Comparison of ENCODE assay signal across 18 cellular contexts in genomic region chr12:91222746-91223145, GRCh38. TPM values are rescaled to one million over a fixed set of nuclear protein-coding genes. Genes with fewer than 3 reads are reported as not detected.
A peak's percentile ranks its signal among the peaks of the same experiment; 100 is the strongest.
DNase-seq lines count a peak whose midpoint lies in the region; ATAC-seq and TF ChIP-seq lines count a peak whose summit lies in the region.
"Had no signal": no experiment of that assay in that cellular context is flagged by ENCODE, and none has a peak within 500 bp of the region (broad histone marks: within the 10 kb centered on the region; RNA-seq: fewer than 3 reads in every experiment).

No MANE protein-coding gene starts in this region.

- H3K4me3 Mint-ChIP-seq in activated T-helper 17 cell treated with anti-CD3 and anti-CD28 coated beads, Interleukin-2, amount 50 U/mL, for 72 hours: no peak overlapping the region
- H3K4me3 Mint-ChIP-seq: activated CD4-positive, alpha-beta T cell treated with anti-CD3 and anti-CD28 coated beads, Interleukin-2, amount 10 ng/mL, durations not matched to agents 7 days and 5 days; activated naive CD8-positive, alpha-beta T cell treated with anti-CD3 and anti-CD28 coated beads, Interleukin-2, amount 50 U/mL, for 24 hours; activated T-cell treated with anti-CD3 and anti-CD28 coated beads, Interleukin-2, amount 50 U/mL, for 4 hours; dendritic cell treated with granulocyte-macrophage colony-stimulating factor and Interleukin-4, amounts not matched to agents 40 ng/mL and 50 ng/mL, for 4 days; T-helper 2 cell treated with Interferon-gamma antibody and Interleukin-4, amounts not matched to agents 5 μg/mL and 100 μg/mL, for 36 hours had no signal

- 59% methylated on average over 3 of the region's 3 CpGs for WGBS in right cardiac atrium
- 73% methylated on average over 3 of the region's 3 CpGs for WGBS in suprapubic skin

- ATAC-seq in right cardiac atrium: no peak
- no peak for ATAC-seq in GM19023 (IDR thresholded peaks at IDR 0.05; ENCODE audit: unreplicated experiment)
- ATAC-seq in activated T-helper 17 cell treated with anti-CD3 and anti-CD28 coated beads, Interleukin-2, amount 50 U/mL, for 72 hours (replicated peaks): no peak
- ATAC-seq: activated naive CD8-positive, alpha-beta T cell treated with anti-CD3 and anti-CD28 coated beads, Interleukin-2, amount 50 U/mL, for 24 hours; activated T-cell treated with anti-CD3 and anti-CD28 coated beads, Interleukin-2, amount 50 U/mL, for 4 hours; mucosa of descending colon; pancreas had no signal

- DNase-seq in HT1080 (ENCODE audit: low read depth) (peak; percentile 64), brain microvascular endothelial cell (peak; percentile 31), right cardiac atrium (no peak), suprapubic skin (ENCODE audit: low spot score in 2 of 2) (no peak), NOMO-1 treated with dmso at 0.1 percent for 144 hours (lab: John Stamatoyannopoulos, UW; ENCODE audit: unreplicated experiment) (no peak)
- DNase-seq: activated CD4-positive, alpha-beta T cell treated with anti-CD3 and anti-CD28 coated beads, Interleukin-2, amount 10 ng/mL, durations not matched to agents 7 days and 5 days; activated naive CD8-positive, alpha-beta T cell treated with anti-CD3 and anti-CD28 coated beads, Interleukin-2, amount 50 U/mL, for 24 hours; activated T-cell treated with anti-CD3 and anti-CD28 coated beads, Interleukin-2, amount 50 U/mL, for 4 hours; GDM1; mucosa of descending colon; NCI-H774; pancreas had no signal

- H3K4me1 ChIP-seq in right cardiac atrium (ENCODE audit: control insufficient read depth, insufficient read depth, low read length): no peaks in the 10 kb centered on the region
- peaks cover 5% of the 10 kb centered on the region for H3K4me1 ChIP-seq in suprapubic skin
- H3K4me1 ChIP-seq: pancreas had no signal

- peak overlapping the region; percentile 69 for H3K27ac ChIP-seq in brain microvascular endothelial cell
- peak overlapping the region; percentile 64 for H3K27ac ChIP-seq in right cardiac atrium (ENCODE audit: low read length)
- peak overlapping the region; percentile 68 for H3K27ac ChIP-seq in suprapubic skin
- H3K27ac ChIP-seq: pancreas, RWPE1, thoracic aorta had no signal

- H3K27me3 ChIP-seq in brain microvascular endothelial cell (replicated peaks) (no peaks in the 10 kb centered on the region), right cardiac atrium (ENCODE audit: control insufficient read depth, insufficient read depth) (no peaks in the 10 kb centered on the region), suprapubic skin (no peaks in the 10 kb centered on the region)
- H3K27me3 ChIP-seq: pancreas had no signal

- H3K36me3 ChIP-seq in brain microvascular endothelial cell (replicated peaks) (no peaks in the 10 kb centered on the region), suprapubic skin (no peaks in the 10 kb centered on the region)
- H3K36me3 ChIP-seq: pancreas, thoracic aorta had no signal

- H3K9me3 ChIP-seq in right cardiac atrium (ENCODE audit: control insufficient read depth, low read length) (no peaks in the 10 kb centered on the region), suprapubic skin (no peaks in the 10 kb centered on the region)
- H3K9me3 ChIP-seq: mucosa of descending colon, pancreas, thoracic aorta had no signal

- TF ChIP-seq CTCF in brain microvascular endothelial cell (IDR thresholded peaks at IDR 0.05; ENCODE audit: low read depth, low read length, missing control alignments) (no peak), suprapubic skin (IDR thresholded peaks at IDR 0.05) (no peak)

- no peak for TF ChIP-seq POLR2A in suprapubic skin (IDR thresholded peaks at IDR 0.05)

- H3K4me1 Mint-ChIP-seq in activated T-helper 17 cell treated with anti-CD3 and anti-CD28 coated beads, Interleukin-2, amount 50 U/mL, for 72 hours: no peaks in the 10 kb centered on the region
- H3K4me1 Mint-ChIP-seq: activated CD4-positive, alpha-beta T cell treated with anti-CD3 and anti-CD28 coated beads, Interleukin-2, amount 10 ng/mL, durations not matched to agents 7 days and 5 days; activated naive CD8-positive, alpha-beta T cell treated with anti-CD3 and anti-CD28 coated beads, Interleukin-2, amount 50 U/mL, for 24 hours had no signal

- intact Hi-C loops in right cardiac atrium (cut with DNase I): no loop called here

- no peak for TF ChIP-seq EP300 in suprapubic skin (IDR thresholded peaks at IDR 0.05)

- in situ Hi-C loops in brain microvascular endothelial cell (cut with HindIII; ENCODE audit: low pct_ligation_motif_present, low sequenced_read_pairs): no loop called here

- no peaks in the 10 kb centered on the region for H3K9me3 Mint-ChIP-seq in activated T-helper 17 cell treated with anti-CD3 and anti-CD28 coated beads, Interleukin-2, amount 50 U/mL, for 72 hours
- H3K9me3 Mint-ChIP-seq: activated CD4-positive, alpha-beta T cell treated with anti-CD3 and anti-CD28 coated beads, Interleukin-2, amount 10 ng/mL, durations not matched to agents 7 days and 5 days; activated T-cell treated with anti-CD3 and anti-CD28 coated beads, Interleukin-2, amount 50 U/mL, for 4 hours; dendritic cell treated with granulocyte-macrophage colony-stimulating factor and Interleukin-4, amounts not matched to agents 40 ng/mL and 50 ng/mL, for 4 days; T-helper 2 cell treated with Interferon-gamma antibody and Interleukin-4, amounts not matched to agents 5 μg/mL and 100 μg/mL, for 36 hours had no signal

- H3K4me3 ChIP-seq in brain microvascular endothelial cell (ENCODE audit: low read depth, low read length) (no peak overlapping the region), right cardiac atrium (ENCODE audit: low read length) (no peak overlapping the region), suprapubic skin (no peak overlapping the region)
- H3K4me3 ChIP-seq: mucosa of descending colon, pancreas, thoracic aorta had no signal

- H3K27ac Mint-ChIP-seq in activated T-helper 17 cell treated with anti-CD3 and anti-CD28 coated beads, Interleukin-2, amount 50 U/mL, for 72 hours: no peak overlapping the region
- H3K27ac Mint-ChIP-seq: activated CD4-positive, alpha-beta T cell treated with anti-CD3 and anti-CD28 coated beads, Interleukin-2, amount 10 ng/mL, durations not matched to agents 7 days and 5 days; activated naive CD8-positive, alpha-beta T cell treated with anti-CD3 and anti-CD28 coated beads, Interleukin-2, amount 50 U/mL, for 24 hours; dendritic cell treated with granulocyte-macrophage colony-stimulating factor and Interleukin-4, amounts not matched to agents 40 ng/mL and 50 ng/mL, for 4 days; T-helper 2 cell treated with Interferon-gamma antibody and Interleukin-4, amounts not matched to agents 5 μg/mL and 100 μg/mL, for 36 hours had no signal

- no peaks in the 10 kb centered on the region for H3K36me3 Mint-ChIP-seq in activated T-helper 17 cell treated with anti-CD3 and anti-CD28 coated beads, Interleukin-2, amount 50 U/mL, for 72 hours (ENCODE audit: low read depth)

- peaks cover 3% of the 10 kb centered on the region for H3K27me3 Mint-ChIP-seq in activated T-helper 17 cell treated with anti-CD3 and anti-CD28 coated beads, Interleukin-2, amount 50 U/mL, for 72 hours
- H3K27me3 Mint-ChIP-seq: activated CD4-positive, alpha-beta T cell treated with anti-CD3 and anti-CD28 coated beads, Interleukin-2, amount 10 ng/mL, durations not matched to agents 7 days and 5 days; dendritic cell treated with granulocyte-macrophage colony-stimulating factor and Interleukin-4, amounts not matched to agents 40 ng/mL and 50 ng/mL, for 4 days had no signal

RNA-seq across cellular contexts. Expression of gene DCN, which starts 40.1 kb away (rescaled TPM):
- total RNA-seq in HT1080 (2014; rRNA removed; shearing (Covaris generic)): not detected in 2 replicates
- not detected in 2 replicates for polyA plus RNA-seq in HT1080 (2015; cell fraction: cytosol; rRNA removed)
- not detected in 2 replicates for polyA plus RNA-seq in HT1080 (2015; cell fraction: nucleus; rRNA removed)
- 1,000 to 10,000 TPM; 1,110 to 1,790 (median 1,514) TPM for total RNA-seq in right cardiac atrium
- 764 TPM for polyA plus RNA-seq in right cardiac atrium
- total RNA-seq in suprapubic skin: 100 to 1,000 TPM; 549 to 589 (median 569) TPM
- total RNA-seq in activated T-helper 17 cell treated with anti-CD3 and anti-CD28 coated beads, Interleukin-2, amount 50 U/mL, for 72 hours: not detected
- total RNA-seq: activated CD4-positive, alpha-beta T cell treated with anti-CD3 and anti-CD28 coated beads, Interleukin-2, amount 10 ng/mL, durations not matched to agents 7 days and 5 days had no signal

Comparison
In these comparisons a context has a peak if more than half of its experiments do, and no peak if none do; other contexts are left out.
1. DNase-seq: peak in HT1080 (single experiment) and brain microvascular endothelial cell (single experiment); none in right cardiac atrium (0 of 3), suprapubic skin (0 of 2) and NOMO-1 treated with dmso at 0.1 percent for 144 hours (single experiment).
2. RNA of gene DCN, which starts 40.1 kb away (total RNA-seq): 1,110 to 1,790 TPM in right cardiac atrium and 549 to 589 TPM in suprapubic skin; not detected in HT1080 and not detected in activated T-helper 17 cell treated with anti-CD3 and anti-CD28 coated beads, Interleukin-2, amount 50 U/mL, for 72 hours; every median in the first group is over 100 times any median in the second.
3. Peak in every context shown above with its lines, with median percentiles within 50 percentile points of each other: H3K27ac ChIP-seq.